Comparison of ENCODE assay signal across 1 cellular context in the genomic region with DNA sequence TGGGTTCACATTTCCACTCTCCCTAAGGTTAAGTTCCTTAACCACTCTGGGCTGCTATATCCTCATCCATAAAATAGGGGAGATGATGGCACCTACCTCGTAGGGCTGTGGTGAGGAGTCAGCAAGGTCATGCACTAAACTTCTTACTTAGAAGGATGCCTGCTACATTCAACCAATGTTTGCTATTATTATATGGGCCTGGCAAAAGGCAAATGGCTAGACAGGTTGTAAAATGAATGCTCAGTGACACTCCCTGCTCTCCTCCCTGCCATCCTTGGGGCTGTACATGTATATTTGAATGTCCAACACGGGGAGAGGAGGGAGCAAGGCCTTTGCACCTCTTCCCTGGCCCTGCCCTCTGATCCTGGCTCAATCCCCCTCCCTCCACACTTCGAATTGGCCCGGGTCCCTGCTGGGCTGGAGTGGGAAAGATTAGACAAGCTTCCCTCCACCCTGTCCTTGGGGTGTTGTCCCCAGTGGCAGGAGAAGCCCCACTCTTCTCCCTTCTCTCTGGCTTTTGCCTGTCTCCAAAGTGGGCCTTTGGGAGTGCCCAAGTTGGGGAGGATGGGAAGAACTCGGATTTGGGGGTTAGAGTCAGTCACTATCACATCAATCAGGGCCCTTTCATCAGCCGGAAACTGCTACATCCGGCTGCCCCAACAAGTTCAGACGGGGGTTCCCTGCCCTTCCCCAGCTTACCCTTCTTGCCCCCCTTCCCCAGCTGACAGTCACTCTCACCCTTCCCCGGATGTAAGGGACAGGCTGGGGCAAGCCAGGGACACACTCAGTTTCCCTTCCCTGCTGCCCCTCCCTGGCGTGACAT.
TF ChIP-seq lines count a peak whose summit lies in the region.

No MANE protein-coding gene starts in this region.

TF ChIP-seq in HepG2, 621 proteins besides CTCF, POLR2A, EP300 and RAD21 (continued from another document and continues in another):
- TF ChIP-seq, protein P1, sequence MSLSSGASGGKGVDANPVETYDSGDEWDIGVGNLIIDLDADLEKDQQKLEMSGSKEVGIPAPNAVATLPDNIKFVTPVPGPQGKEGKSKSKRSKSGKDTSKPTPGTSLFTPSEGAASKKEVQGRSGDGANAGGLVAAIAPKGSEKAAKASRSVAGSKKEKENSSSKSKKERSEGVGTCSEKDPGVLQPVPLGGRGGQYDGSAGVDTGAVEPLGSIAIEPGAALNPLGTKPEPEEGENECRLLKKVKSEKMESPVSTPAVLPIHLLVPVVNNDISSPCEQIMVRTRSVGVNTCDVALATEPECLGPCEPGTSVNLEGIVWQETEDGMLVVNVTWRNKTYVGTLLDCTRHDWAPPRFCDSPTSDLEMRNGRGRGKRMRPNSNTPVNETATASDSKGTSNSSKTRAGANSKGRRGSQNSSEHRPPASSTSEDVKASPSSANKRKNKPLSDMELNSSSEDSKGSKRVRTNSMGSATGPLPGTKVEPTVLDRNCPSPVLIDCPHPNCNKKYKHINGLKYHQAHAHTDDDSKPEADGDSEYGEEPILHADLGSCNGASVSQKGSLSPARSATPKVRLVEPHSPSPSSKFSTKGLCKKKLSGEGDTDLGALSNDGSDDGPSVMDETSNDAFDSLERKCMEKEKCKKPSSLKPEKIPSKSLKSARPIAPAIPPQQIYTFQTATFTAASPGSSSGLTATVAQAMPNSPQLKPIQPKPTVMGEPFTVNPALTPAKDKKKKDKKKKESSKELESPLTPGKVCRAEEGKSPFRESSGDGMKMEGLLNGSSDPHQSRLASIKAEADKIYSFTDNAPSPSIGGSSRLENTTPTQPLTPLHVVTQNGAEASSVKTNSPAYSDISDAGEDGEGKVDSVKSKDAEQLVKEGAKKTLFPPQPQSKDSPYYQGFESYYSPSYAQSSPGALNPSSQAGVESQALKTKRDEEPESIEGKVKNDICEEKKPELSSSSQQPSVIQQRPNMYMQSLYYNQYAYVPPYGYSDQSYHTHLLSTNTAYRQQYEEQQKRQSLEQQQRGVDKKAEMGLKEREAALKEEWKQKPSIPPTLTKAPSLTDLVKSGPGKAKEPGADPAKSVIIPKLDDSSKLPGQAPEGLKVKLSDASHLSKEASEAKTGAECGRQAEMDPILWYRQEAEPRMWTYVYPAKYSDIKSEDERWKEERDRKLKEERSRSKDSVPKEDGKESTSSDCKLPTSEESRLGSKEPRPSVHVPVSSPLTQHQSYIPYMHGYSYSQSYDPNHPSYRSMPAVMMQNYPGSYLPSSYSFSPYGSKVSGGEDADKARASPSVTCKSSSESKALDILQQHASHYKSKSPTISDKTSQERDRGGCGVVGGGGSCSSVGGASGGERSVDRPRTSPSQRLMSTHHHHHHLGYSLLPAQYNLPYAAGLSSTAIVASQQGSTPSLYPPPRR (CRISPR knock-in tag; IDR thresholded peaks at IDR 0.05; ENCODE audit: borderline replicate concordance): 0 out of 2 replicates have a peak, but pooled peaks have one; percentile 30
- TF ChIP-seq ZNF572 (CRISPR knock-in tag; IDR thresholded peaks at IDR 0.05): 0 out of 2 replicates have a peak, but pooled peaks have one; percentile 46
- no peak for TF ChIP-seq NFE2L1 (CRISPR knock-in tag; IDR thresholded peaks at IDR 0.05; ENCODE audit: borderline replicate concordance)
- TF ChIP-seq HHEX (CRISPR knock-in tag; IDR thresholded peaks at IDR 0.05): no peak
- TF ChIP-seq RXRA (CRISPR knock-in tag; IDR thresholded peaks at IDR 0.05): no peak
- no peak for TF ChIP-seq RELA (CRISPR knock-in tag; IDR thresholded peaks at IDR 0.05)
- 0 out of 2 replicates have a peak, but pooled peaks have one; percentile 31 for TF ChIP-seq FOXC1 (CRISPR knock-in tag; IDR thresholded peaks at IDR 0.05; ENCODE audit: borderline replicate concordance)
- no peak for TF ChIP-seq ZBTB8A (CRISPR knock-in tag; IDR thresholded peaks at IDR 0.05; ENCODE audit: borderline replicate concordance, low read depth)
- TF ChIP-seq, protein P2, sequence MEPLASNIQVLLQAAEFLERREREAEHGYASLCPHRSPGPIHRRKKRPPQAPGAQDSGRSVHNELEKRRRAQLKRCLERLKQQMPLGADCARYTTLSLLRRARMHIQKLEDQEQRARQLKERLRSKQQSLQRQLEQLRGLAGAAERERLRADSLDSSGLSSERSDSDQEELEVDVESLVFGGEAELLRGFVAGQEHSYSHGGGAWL (CRISPR knock-in tag; IDR thresholded peaks at IDR 0.05): 0 out of 2 replicates have a peak, but pooled peaks have one; percentile 53
- no peak for TF ChIP-seq SIN3A (IDR thresholded peaks at IDR 0.05; ENCODE audit: borderline replicate concordance, low read depth, low read length)
- TF ChIP-seq, protein P3, sequence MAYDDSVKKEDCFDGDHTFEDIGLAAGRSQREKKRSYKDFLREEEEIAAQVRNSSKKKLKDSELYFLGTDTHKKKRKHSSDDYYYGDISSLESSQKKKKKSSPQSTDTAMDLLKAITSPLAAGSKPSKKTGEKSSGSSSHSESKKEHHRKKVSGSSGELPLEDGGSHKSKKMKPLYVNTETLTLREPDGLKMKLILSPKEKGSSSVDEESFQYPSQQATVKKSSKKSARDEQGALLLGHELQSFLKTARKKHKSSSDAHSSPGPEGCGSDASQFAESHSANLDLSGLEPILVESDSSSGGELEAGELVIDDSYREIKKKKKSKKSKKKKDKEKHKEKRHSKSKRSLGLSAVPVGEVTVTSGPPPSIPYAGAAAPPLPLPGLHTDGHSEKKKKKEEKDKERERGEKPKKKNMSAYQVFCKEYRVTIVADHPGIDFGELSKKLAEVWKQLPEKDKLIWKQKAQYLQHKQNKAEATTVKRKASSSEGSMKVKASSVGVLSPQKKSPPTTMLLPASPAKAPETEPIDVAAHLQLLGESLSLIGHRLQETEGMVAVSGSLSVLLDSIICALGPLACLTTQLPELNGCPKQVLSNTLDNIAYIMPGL (CRISPR knock-in tag; IDR thresholded peaks at IDR 0.05; ENCODE audit: borderline replicate concordance in 1 of 2, low read depth in 1 of 2): no peak
- 0 out of 2 replicates have a peak, but pooled peaks have one; percentile 32 for TF ChIP-seq ATF7-NPFF (CRISPR knock-in tag; IDR thresholded peaks at IDR 0.05; ENCODE audit: low read depth)
- TF ChIP-seq CCAR2 (optimal IDR thresholded peaks at IDR 0.05; ENCODE audit: low read depth, low read length): no peak
- no peak for TF ChIP-seq MTERF4 (CRISPR knock-in tag; IDR thresholded peaks at IDR 0.05)
- TF ChIP-seq ZFP82 (CRISPR knock-in tag; IDR thresholded peaks at IDR 0.05; ENCODE audit: borderline replicate concordance): no peak
- peak; percentile 57; the same call in 1 of the 2 replicates for TF ChIP-seq ZFX (CRISPR knock-in tag; IDR thresholded peaks at IDR 0.05; ENCODE audit: low read depth)
- TF ChIP-seq CEBPG (CRISPR knock-in tag; IDR thresholded peaks at IDR 0.05): no peak
- no peak for TF ChIP-seq ZNF616 (CRISPR knock-in tag; IDR thresholded peaks at IDR 0.05; ENCODE audit: low read depth)
- TF ChIP-seq ZNF749 (CRISPR knock-in tag; IDR thresholded peaks at IDR 0.05; ENCODE audit: borderline replicate concordance): no peak
- TF ChIP-seq EED (CRISPR knock-in tag; IDR thresholded peaks at IDR 0.05): no peak
- TF ChIP-seq IKZF4 (CRISPR knock-in tag; IDR thresholded peaks at IDR 0.05; ENCODE audit: borderline replicate concordance, low read depth, not compliant biosample characterization): no peak
- no peak for TF ChIP-seq SATB2 (CRISPR knock-in tag; IDR thresholded peaks at IDR 0.05)
- no peak for TF ChIP-seq GLI4 (CRISPR knock-in tag; IDR thresholded peaks at IDR 0.05; ENCODE audit: borderline replicate concordance)
- TF ChIP-seq PBX3 (CRISPR knock-in tag; IDR thresholded peaks at IDR 0.05; ENCODE audit: borderline replicate concordance): no peak
- TF ChIP-seq, protein P4, sequence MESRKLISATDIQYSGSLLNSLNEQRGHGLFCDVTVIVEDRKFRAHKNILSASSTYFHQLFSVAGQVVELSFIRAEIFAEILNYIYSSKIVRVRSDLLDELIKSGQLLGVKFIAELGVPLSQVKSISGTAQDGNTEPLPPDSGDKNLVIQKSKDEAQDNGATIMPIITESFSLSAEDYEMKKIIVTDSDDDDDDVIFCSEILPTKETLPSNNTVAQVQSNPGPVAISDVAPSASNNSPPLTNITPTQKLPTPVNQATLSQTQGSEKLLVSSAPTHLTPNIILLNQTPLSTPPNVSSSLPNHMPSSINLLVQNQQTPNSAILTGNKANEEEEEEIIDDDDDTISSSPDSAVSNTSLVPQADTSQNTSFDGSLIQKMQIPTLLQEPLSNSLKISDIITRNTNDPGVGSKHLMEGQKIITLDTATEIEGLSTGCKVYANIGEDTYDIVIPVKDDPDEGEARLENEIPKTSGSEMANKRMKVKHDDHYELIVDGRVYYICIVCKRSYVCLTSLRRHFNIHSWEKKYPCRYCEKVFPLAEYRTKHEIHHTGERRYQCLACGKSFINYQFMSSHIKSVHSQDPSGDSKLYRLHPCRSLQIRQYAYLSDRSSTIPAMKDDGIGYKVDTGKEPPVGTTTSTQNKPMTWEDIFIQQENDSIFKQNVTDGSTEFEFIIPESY (CRISPR knock-in tag; IDR thresholded peaks at IDR 0.05): no peak
- no peak for TF ChIP-seq HNRNPK (IDR thresholded peaks at IDR 0.05; ENCODE audit: low read depth, low read length, poor library complexity, severe bottlenecking)
- TF ChIP-seq, protein P5, sequence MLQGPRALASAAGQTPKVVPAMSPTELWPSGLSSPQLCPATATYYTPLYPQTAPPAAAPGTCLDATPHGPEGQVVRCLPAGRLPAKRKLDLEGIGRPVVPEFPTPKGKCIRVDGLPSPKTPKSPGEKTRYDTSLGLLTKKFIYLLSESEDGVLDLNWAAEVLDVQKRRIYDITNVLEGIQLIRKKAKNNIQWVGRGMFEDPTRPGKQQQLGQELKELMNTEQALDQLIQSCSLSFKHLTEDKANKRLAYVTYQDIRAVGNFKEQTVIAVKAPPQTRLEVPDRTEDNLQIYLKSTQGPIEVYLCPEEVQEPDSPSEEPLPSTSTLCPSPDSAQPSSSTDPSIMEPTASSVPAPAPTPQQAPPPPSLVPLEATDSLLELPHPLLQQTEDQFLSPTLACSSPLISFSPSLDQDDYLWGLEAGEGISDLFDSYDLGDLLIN (CRISPR knock-in tag; IDR thresholded peaks at IDR 0.05; ENCODE audit: borderline replicate concordance): no peak
- TF ChIP-seq ZNF691 (CRISPR knock-in tag; IDR thresholded peaks at IDR 0.05; ENCODE audit: borderline replicate concordance, low read depth): no peak
- TF ChIP-seq ZNF644 (CRISPR knock-in tag; IDR thresholded peaks at IDR 0.05; ENCODE audit: low read depth): 0 out of 2 replicates have a peak, but pooled peaks have one; percentile 13
- peak; percentile 39; the same call in 1 of the 2 replicates for TF ChIP-seq PATZ1 (CRISPR knock-in tag; IDR thresholded peaks at IDR 0.05)
